1 cellular context compared by ENCODE assay signal in the genomic region with DNA sequence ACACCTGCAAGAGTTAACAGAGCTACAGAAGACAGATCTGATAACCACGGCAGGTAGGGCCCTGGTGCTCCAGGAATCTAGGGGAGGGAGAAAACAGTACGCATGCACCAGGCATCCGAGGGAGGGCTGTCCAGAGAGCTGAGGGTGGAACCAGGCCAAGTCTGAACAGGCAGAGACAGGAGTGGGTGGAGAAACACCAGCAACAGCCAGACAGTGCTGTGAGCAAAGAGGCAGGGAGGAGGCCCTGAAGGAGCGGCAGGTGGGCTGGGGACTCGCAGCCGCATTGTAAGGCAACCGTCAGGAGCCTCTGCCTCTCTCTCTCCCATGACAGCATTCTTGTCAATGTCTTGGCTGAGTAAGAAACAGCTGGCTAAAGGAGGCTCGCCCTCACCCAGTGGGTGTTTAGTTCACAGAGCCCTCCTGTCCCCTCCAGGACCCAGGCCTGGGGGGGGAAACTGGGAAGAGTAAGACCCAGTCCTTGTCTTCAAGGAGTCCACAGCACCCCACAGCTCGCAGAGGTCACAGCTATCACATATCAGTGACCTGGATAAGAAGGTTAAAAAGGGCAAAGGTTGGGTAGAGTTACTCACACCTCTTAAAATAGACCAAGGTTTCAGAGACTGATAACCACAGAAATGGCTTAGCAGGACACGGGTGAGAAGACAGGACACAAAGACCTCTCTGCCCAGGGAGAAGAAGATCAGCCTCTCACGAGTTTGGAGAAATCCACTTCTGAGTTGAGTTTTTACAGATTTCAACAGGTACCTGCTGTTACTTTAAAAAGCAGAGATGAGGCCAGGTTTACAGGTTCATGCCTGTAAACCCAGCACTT.
TF ChIP-seq lines count a peak whose summit lies in the region.

No MANE protein-coding gene starts in this region.

TF ChIP-seq in GM12878, 131 proteins besides CTCF, POLR2A, EP300 and RAD21 (continued from another document and continues in another):
- peak; percentile 32; the same call in 1 of the 2 replicates for TF ChIP-seq PAX5 (IDR thresholded peaks at IDR 0.05; ENCODE audit: borderline replicate concordance, low read depth, low read length)
- TF ChIP-seq, protein P1, sequence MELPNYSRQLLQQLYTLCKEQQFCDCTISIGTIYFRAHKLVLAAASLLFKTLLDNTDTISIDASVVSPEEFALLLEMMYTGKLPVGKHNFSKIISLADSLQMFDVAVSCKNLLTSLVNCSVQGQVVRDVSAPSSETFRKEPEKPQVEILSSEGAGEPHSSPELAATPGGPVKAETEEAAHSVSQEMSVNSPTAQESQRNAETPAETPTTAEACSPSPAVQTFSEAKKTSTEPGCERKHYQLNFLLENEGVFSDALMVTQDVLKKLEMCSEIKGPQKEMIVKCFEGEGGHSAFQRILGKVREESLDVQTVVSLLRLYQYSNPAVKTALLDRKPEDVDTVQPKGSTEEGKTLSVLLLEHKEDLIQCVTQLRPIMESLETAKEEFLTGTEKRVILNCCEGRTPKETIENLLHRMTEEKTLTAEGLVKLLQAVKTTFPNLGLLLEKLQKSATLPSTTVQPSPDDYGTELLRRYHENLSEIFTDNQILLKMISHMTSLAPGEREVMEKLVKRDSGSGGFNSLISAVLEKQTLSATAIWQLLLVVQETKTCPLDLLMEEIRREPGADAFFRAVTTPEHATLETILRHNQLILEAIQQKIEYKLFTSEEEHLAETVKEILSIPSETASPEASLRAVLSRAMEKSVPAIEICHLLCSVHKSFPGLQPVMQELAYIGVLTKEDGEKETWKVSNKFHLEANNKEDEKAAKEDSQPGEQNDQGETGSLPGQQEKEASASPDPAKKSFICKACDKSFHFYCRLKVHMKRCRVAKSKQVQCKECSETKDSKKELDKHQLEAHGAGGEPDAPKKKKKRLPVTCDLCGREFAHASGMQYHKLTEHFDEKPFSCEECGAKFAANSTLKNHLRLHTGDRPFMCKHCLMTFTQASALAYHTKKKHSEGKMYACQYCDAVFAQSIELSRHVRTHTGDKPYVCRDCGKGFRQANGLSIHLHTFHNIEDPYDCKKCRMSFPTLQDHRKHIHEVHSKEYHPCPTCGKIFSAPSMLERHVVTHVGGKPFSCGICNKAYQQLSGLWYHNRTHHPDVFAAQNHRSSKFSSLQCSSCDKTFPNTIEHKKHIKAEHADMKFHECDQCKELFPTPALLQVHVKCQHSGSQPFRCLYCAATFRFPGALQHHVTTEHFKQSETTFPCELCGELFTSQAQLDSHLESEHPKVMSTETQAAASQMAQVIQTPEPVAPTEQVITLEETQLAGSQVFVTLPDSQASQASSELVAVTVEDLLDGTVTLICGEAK (IDR thresholded peaks at IDR 0.05; ENCODE audit: borderline replicate concordance), result no peak
- peak in 1 of 2 experiments; percentile 51; a peak in 2 of 4 replicates for TF ChIP-seq BHLHE40 (IDR thresholded peaks at IDR 0.05; ENCODE audit: borderline replicate concordance in 1 of 2, low read depth in 2 of 2, low read length in 1 of 2)
- peak; percentile 67; the same call in 1 of the 2 replicates for TF ChIP-seq MTA3 (IDR thresholded peaks at IDR 0.05; ENCODE audit: borderline replicate concordance, low read length)
- TF ChIP-seq, protein P2, sequence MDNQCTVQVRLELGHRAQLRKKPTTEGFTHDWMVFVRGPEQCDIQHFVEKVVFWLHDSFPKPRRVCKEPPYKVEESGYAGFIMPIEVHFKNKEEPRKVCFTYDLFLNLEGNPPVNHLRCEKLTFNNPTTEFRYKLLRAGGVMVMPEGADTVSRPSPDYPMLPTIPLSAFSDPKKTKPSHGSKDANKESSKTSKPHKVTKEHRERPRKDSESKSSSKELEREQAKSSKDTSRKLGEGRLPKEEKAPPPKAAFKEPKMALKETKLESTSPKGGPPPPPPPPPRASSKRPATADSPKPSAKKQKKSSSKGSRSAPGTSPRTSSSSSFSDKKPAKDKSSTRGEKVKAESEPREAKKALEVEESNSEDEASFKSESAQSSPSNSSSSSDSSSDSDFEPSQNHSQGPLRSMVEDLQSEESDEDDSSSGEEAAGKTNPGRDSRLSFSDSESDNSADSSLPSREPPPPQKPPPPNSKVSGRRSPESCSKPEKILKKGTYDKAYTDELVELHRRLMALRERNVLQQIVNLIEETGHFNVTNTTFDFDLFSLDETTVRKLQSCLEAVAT (IDR thresholded peaks at IDR 0.05), result peak; percentile 70
- TF ChIP-seq YY1 (IDR thresholded peaks at IDR 0.05; ENCODE audit: low read depth, low read length), result 0 out of 2 replicates have a peak, but pooled peaks have one; percentile 36
- TF ChIP-seq, protein P3, sequence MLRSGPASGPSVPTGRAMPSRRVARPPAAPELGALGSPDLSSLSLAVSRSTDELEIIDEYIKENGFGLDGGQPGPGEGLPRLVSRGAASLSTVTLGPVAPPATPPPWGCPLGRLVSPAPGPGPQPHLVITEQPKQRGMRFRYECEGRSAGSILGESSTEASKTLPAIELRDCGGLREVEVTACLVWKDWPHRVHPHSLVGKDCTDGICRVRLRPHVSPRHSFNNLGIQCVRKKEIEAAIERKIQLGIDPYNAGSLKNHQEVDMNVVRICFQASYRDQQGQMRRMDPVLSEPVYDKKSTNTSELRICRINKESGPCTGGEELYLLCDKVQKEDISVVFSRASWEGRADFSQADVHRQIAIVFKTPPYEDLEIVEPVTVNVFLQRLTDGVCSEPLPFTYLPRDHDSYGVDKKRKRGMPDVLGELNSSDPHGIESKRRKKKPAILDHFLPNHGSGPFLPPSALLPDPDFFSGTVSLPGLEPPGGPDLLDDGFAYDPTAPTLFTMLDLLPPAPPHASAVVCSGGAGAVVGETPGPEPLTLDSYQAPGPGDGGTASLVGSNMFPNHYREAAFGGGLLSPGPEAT (IDR thresholded peaks at IDR 0.05; ENCODE audit: low read depth), result peak; percentile 60; the same call in 1 of the 2 replicates
- TF ChIP-seq STAT3 (IDR thresholded peaks at IDR 0.05; ENCODE audit: low read depth, low read length), result no peak
- TF ChIP-seq CHD2 (IDR thresholded peaks at IDR 0.05; ENCODE audit: borderline replicate concordance, low read depth, low read length), result no peak
- TF ChIP-seq TCF12 (IDR thresholded peaks at IDR 0.05; ENCODE audit: low read depth, low read length), result peak; percentile 93
- TF ChIP-seq SMAD1 (IDR thresholded peaks at IDR 0.05; ENCODE audit: low read depth, partially characterized antibody), result no peak
- no peak for TF ChIP-seq SUZ12 (IDR thresholded peaks at IDR 0.05; ENCODE audit: unreplicated experiment)
- TF ChIP-seq MTA2 (IDR thresholded peaks at IDR 0.05; ENCODE audit: low read depth), result peak; percentile 86
- TF ChIP-seq, protein P4, sequence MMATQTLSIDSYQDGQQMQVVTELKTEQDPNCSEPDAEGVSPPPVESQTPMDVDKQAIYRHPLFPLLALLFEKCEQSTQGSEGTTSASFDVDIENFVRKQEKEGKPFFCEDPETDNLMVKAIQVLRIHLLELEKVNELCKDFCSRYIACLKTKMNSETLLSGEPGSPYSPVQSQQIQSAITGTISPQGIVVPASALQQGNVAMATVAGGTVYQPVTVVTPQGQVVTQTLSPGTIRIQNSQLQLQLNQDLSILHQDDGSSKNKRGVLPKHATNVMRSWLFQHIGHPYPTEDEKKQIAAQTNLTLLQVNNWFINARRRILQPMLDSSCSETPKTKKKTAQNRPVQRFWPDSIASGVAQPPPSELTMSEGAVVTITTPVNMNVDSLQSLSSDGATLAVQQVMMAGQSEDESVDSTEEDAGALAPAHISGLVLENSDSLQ (IDR thresholded peaks at IDR 0.05), result peak; percentile 69
- TF ChIP-seq, protein P5, sequence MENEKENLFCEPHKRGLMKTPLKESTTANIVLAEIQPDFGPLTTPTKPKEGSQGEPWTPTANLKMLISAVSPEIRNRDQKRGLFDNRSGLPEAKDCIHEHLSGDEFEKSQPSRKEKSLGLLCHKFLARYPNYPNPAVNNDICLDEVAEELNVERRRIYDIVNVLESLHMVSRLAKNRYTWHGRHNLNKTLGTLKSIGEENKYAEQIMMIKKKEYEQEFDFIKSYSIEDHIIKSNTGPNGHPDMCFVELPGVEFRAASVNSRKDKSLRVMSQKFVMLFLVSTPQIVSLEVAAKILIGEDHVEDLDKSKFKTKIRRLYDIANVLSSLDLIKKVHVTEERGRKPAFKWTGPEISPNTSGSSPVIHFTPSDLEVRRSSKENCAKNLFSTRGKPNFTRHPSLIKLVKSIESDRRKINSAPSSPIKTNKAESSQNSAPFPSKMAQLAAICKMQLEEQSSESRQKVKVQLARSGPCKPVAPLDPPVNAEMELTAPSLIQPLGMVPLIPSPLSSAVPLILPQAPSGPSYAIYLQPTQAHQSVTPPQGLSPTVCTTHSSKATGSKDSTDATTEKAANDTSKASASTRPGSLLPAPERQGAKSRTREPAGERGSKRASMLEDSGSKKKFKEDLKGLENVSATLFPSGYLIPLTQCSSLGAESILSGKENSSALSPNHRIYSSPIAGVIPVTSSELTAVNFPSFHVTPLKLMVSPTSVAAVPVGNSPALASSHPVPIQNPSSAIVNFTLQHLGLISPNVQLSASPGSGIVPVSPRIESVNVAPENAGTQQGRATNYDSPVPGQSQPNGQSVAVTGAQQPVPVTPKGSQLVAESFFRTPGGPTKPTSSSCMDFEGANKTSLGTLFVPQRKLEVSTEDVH (IDR thresholded peaks at IDR 0.05; ENCODE audit: low read depth, partially characterized antibody), result peak; percentile 28
- TF ChIP-seq, protein P6, sequence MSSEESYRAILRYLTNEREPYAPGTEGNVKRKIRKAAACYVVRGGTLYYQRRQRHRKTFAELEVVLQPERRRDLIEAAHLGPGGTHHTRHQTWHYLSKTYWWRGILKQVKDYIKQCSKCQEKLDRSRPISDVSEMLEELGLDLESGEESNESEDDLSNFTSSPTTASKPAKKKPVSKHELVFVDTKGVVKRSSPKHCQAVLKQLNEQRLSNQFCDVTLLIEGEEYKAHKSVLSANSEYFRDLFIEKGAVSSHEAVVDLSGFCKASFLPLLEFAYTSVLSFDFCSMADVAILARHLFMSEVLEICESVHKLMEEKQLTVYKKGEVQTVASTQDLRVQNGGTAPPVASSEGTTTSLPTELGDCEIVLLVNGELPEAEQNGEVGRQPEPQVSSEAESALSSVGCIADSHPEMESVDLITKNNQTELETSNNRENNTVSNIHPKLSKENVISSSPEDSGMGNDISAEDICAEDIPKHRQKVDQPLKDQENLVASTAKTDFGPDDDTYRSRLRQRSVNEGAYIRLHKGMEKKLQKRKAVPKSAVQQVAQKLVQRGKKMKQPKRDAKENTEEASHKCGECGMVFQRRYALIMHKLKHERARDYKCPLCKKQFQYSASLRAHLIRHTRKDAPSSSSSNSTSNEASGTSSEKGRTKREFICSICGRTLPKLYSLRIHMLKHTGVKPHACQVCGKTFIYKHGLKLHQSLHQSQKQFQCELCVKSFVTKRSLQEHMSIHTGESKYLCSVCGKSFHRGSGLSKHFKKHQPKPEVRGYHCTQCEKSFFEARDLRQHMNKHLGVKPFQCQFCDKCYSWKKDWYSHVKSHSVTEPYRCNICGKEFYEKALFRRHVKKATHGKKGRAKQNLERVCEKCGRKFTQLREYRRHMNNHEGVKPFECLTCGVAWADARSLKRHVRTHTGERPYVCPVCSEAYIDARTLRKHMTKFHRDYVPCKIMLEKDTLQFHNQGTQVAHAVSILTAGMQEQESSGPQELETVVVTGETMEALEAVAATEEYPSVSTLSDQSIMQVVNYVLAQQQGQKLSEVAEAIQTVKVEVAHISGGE (CRISPR knock-in tag; IDR thresholded peaks at IDR 0.05), result no peak
- TF ChIP-seq NFYA (IDR thresholded peaks at IDR 0.05; ENCODE audit: borderline replicate concordance, low read depth, low read length), result no peak
- TF ChIP-seq HDGF (IDR thresholded peaks at IDR 0.05), result peak; percentile 84; the same call in 1 of the 2 replicates
- TF ChIP-seq SP1 (IDR thresholded peaks at IDR 0.05; ENCODE audit: low read depth, low read length), result no peak
- TF ChIP-seq, protein P7, sequence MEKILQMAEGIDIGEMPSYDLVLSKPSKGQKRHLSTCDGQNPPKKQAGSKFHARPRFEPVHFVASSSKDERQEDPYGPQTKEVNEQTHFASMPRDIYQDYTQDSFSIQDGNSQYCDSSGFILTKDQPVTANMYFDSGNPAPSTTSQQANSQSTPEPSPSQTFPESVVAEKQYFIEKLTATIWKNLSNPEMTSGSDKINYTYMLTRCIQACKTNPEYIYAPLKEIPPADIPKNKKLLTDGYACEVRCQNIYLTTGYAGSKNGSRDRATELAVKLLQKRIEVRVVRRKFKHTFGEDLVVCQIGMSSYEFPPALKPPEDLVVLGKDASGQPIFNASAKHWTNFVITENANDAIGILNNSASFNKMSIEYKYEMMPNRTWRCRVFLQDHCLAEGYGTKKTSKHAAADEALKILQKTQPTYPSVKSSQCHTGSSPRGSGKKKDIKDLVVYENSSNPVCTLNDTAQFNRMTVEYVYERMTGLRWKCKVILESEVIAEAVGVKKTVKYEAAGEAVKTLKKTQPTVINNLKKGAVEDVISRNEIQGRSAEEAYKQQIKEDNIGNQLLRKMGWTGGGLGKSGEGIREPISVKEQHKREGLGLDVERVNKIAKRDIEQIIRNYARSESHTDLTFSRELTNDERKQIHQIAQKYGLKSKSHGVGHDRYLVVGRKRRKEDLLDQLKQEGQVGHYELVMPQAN (conservative IDR thresholded peaks at IDR 0.05), result peak; percentile 82
- TF ChIP-seq, protein P8, sequence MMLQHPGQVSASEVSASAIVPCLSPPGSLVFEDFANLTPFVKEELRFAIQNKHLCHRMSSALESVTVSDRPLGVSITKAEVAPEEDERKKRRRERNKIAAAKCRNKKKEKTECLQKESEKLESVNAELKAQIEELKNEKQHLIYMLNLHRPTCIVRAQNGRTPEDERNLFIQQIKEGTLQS (IDR thresholded peaks at IDR 0.05; ENCODE audit: borderline replicate concordance, extremely low read depth, low read depth, low read length), result no peak
- no peak for TF ChIP-seq SIN3A (IDR thresholded peaks at IDR 0.05; ENCODE audit: low read depth, low read length)
- peak; percentile 96 for TF ChIP-seq DPF2 (IDR thresholded peaks at IDR 0.05)
- peak; percentile 78 for TF ChIP-seq SMARCA5 (IDR thresholded peaks at IDR 0.05)
- TF ChIP-seq GATAD2B (conservative IDR thresholded peaks at IDR 0.05; ENCODE audit: low read depth), result peak; percentile 85
- TF ChIP-seq, protein P9, sequence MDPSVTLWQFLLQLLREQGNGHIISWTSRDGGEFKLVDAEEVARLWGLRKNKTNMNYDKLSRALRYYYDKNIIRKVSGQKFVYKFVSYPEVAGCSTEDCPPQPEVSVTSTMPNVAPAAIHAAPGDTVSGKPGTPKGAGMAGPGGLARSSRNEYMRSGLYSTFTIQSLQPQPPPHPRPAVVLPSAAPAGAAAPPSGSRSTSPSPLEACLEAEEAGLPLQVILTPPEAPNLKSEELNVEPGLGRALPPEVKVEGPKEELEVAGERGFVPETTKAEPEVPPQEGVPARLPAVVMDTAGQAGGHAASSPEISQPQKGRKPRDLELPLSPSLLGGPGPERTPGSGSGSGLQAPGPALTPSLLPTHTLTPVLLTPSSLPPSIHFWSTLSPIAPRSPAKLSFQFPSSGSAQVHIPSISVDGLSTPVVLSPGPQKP (IDR thresholded peaks at IDR 0.05; ENCODE audit: low read depth, low read length), result no peak
- peak; percentile 91 for TF ChIP-seq NFIC (IDR thresholded peaks at IDR 0.05; ENCODE audit: low read depth, low read length)
- TF ChIP-seq, protein P10, sequence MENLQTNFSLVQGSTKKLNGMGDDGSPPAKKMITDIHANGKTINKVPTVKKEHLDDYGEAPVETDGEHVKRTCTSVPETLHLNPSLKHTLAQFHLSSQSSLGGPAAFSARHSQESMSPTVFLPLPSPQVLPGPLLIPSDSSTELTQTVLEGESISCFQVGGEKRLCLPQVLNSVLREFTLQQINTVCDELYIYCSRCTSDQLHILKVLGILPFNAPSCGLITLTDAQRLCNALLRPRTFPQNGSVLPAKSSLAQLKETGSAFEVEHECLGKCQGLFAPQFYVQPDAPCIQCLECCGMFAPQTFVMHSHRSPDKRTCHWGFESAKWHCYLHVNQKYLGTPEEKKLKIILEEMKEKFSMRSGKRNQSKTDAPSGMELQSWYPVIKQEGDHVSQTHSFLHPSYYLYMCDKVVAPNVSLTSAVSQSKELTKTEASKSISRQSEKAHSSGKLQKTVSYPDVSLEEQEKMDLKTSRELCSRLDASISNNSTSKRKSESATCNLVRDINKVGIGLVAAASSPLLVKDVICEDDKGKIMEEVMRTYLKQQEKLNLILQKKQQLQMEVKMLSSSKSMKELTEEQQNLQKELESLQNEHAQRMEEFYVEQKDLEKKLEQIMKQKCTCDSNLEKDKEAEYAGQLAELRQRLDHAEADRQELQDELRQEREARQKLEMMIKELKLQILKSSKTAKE (IDR thresholded peaks at IDR 0.05; ENCODE audit: low read depth, poor library complexity, severe bottlenecking), result peak; percentile 96
- peak; percentile 73 to 76 for TF ChIP-seq IKZF2 (IDR thresholded peaks at IDR 0.05)
